20 cellular contexts compared by ENCODE assay signal in genomic region chr10:109835257-109835656, GRCh38.
"Had no signal": no experiment of that assay in that cellular context is flagged by ENCODE, and none has a peak within 500 bp of the region (broad histone marks: within the 10 kb centered on the region; RNA-seq: fewer than 3 reads in every experiment).

No MANE protein-coding gene starts in this region.

- ATAC-seq: left cardiac atrium; mucosa of descending colon; naive thymus-derived CD8-positive, alpha-beta T cell; sciatic nerve; stimulated activated memory B cell treated with anti-CD40 and anti-IgM and Interleukin-4, amounts not matched to agents 10 μg/mL and 1 μg/mL and 100 μg/mL, for 72 hours; upper lobe of right lung had no signal

- DNase-seq: brain microvascular endothelial cell; caudate nucleus; colonic mucosa; effector CD4-positive, alpha-beta T cell; esophagus squamous epithelium; kidney; left cardiac atrium; mammary epithelial cell; mucosa of descending colon; naive thymus-derived CD8-positive, alpha-beta T cell; posterior cingulate gyrus; spleen; stimulated activated CD4-positive, alpha-beta T cell treated with anti-CD3 and anti-CD28 coated beads, Interleukin-15, amount 100 ng/mL, for 24 hours; stimulated activated CD4-positive, alpha-beta T cell treated with anti-CD3 and anti-CD28 coated beads, Interleukin-1b, Interleukin-23, amount 100 ng/mL, for 48 hours; stimulated activated CD4-positive, alpha-beta T cell treated with anti-CD3 and anti-CD28 coated beads, Interleukin-4, amount 100 ng/mL, for 24 hours; testis; upper lobe of right lung had no signal

- H3K4me3 ChIP-seq: colonic mucosa, esophagus squamous epithelium, mucosa of descending colon, spleen, testis, tibial nerve, upper lobe of right lung had no signal
